In the genomic region with DNA sequence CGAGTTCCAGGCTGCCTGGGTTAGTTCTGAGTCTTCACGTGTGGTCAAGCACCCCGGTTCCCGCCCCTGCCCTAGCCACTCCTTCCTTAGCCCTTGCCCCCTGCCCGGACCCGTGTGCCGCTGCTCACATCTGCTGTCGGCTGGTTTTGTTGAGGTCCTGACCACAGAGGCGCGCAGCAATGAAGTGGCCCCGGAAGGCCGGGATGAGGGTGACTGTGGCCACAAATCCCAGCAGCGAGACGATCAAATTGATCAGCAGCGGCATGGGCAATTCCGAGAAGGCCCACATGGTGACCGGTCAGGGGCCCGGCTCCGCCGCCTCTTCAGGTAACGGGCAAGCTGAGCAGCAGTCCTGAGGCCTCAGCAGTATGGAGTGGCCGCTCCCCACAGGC, we compare ENCODE assay signal across 6 cellular contexts. TPM values are rescaled to one million over a fixed set of nuclear protein-coding genes. Genes with fewer than 3 reads are reported as not detected.
DNase-seq lines count a peak whose midpoint lies in the region; ATAC-seq, FAIRE-seq and TF ChIP-seq lines count a peak whose summit lies in the region.

No MANE protein-coding gene starts in this region.

- TF ChIP-seq POLR2A in GM12891 (IDR thresholded peaks at IDR 0.05; ENCODE audit: low read depth, low read length), result no peak
- no peak for TF ChIP-seq POLR2A in H54 (IDR thresholded peaks at IDR 0.05; ENCODE audit: low read depth, low read length)

- peaks cover 29% of the 10 kb centered on the region for H3K4me1 Mint-ChIP-seq in T-helper 17 cell

- no peak for FAIRE-seq in GM12891 (lab: Jason Lieb, UNC)
- no peak for FAIRE-seq in H54 (lab: Jason Lieb, UNC)

- no peaks in the 10 kb centered on the region for H3K27me3 ChIP-seq in BLaER1 treated with 17β-estradiol and CSF1 and Interleukin-3, amounts not matched to agents 10 nM and 100 nM

- peaks cover 21 to 29% (median 24%) of the 10 kb centered on the region in 11 experiments for H3K36me3 ChIP-seq in BLaER1 treated with 17β-estradiol and CSF1 and Interleukin-3, amounts not matched to agents 10 nM and 100 nM

- H3K4me3 ChIP-seq in BLaER1 treated with 17β-estradiol and CSF1 and Interleukin-3, amounts not matched to agents 10 nM and 100 nM, result peak overlapping the region; percentile 70 to 96 (median 88)
- peak overlapping the region; percentile 92 for H3K4me3 ChIP-seq in iPS-18c (ENCODE audit: insufficient read depth, low read depth, low read length)

- H3K9me3 ChIP-seq in BLaER1 treated with 17β-estradiol and CSF1 and Interleukin-3, amounts not matched to agents 10 nM and 100 nM (replicated peaks in 1 of 11), result no peaks in the 10 kb centered on the region
- H3K9me3 ChIP-seq in T-helper 17 cell (ENCODE audit: control insufficient read depth, low read length, poor library complexity, severe bottlenecking) (no peaks in the 10 kb centered on the region), iPS-18c (ENCODE audit: control insufficient read depth, insufficient read depth, low read length) (no peaks in the 10 kb centered on the region)

- peak overlapping the region; percentile 93 to 100 (median 99) for H3K4me2 ChIP-seq in BLaER1 treated with 17β-estradiol and CSF1 and Interleukin-3, amounts not matched to agents 10 nM and 100 nM

- H3K9ac ChIP-seq in BLaER1 treated with 17β-estradiol and CSF1 and Interleukin-3, amounts not matched to agents 10 nM and 100 nM, result peak overlapping the region; percentile 80 to 95 (median 88)

- no peaks in the 10 kb centered on the region for H4K20me1 ChIP-seq in BLaER1 treated with 17β-estradiol and CSF1 and Interleukin-3, amounts not matched to agents 10 nM and 100 nM

- ATAC-seq in GM21825 (IDR thresholded peaks at IDR 0.05; ENCODE audit: unreplicated experiment) (peak; percentile 10), T-helper 17 cell (peak; percentile 2)

- peaks cover 57 to 67% (median 61%) of the 10 kb centered on the region in 10 experiments for H3K4me1 ChIP-seq in BLaER1 treated with 17β-estradiol and CSF1 and Interleukin-3, amounts not matched to agents 10 nM and 100 nM

- peaks cover 4% of the 10 kb centered on the region for H3K36me3 Mint-ChIP-seq in T-helper 17 cell (ENCODE audit: low read depth)

- H3K27me3 Mint-ChIP-seq in T-helper 17 cell, result no peaks in the 10 kb centered on the region

- peak overlapping the region; percentile 88 to 99 (median 97) for H3K27ac ChIP-seq in BLaER1 treated with 17β-estradiol and CSF1 and Interleukin-3, amounts not matched to agents 10 nM and 100 nM

- H3K4me3 Mint-ChIP-seq in T-helper 17 cell, result peak overlapping the region; percentile 93

- DNase-seq in T-helper 17 cell, result no peak
- no peak for DNase-seq in GM12891 (ENCODE audit: insufficient read length, low spot score)
- DNase-seq in H54 (ENCODE audit: insufficient read length, low spot score), result no peak

- H3K27ac Mint-ChIP-seq in T-helper 17 cell, result peak overlapping the region; percentile 97

TF ChIP-seq in GM12891, 5 proteins besides CTCF, POLR2A, EP300 and RAD21:
- no peak for TF ChIP-seq SPI1 (IDR thresholded peaks at IDR 0.05; ENCODE audit: low read depth, low read length)
- no peak for TF ChIP-seq POU2F2 (IDR thresholded peaks at IDR 0.05; ENCODE audit: low read depth, low read length)
- no peak for TF ChIP-seq POLR2AphosphoS5 (IDR thresholded peaks at IDR 0.05; ENCODE audit: low read depth, low read length)
- TF ChIP-seq PAX5 (IDR thresholded peaks at IDR 0.05; ENCODE audit: insufficient read depth, low read length, severe bottlenecking), result no peak
- no peak for TF ChIP-seq TAF1 (IDR thresholded peaks at IDR 0.05; ENCODE audit: low read depth, low read length)

RNA-seq across cellular contexts. Expression of gene DPAGT1, which starts 0.3 kb away (rescaled TPM):
- total RNA-seq in T-helper 17 cell, result 10 to 100 TPM; 18.9 to 20.5 TPM
- polyA plus RNA-seq in GM12891 (2012; ENCODE audit: low read depth, missing spikeins), result 14.3 TPM

RNA-seq across cellular contexts. Expression of gene C2CD2L, which starts 5.8 kb away (rescaled TPM):
- 10 to 100 TPM; 20.9 to 24.6 TPM for total RNA-seq in T-helper 17 cell
- 3.7 TPM for polyA plus RNA-seq in GM12891 (2012; ENCODE audit: low read depth, missing spikeins)

RNA-seq across cellular contexts. Expression of gene HMBS, which starts 16.7 kb away (rescaled TPM):
- 1 to 10 TPM; 8.7 to 9.1 TPM for total RNA-seq in T-helper 17 cell
- polyA plus RNA-seq in GM12891 (2012; ENCODE audit: low read depth, missing spikeins), result 31.2 TPM

RNA-seq across cellular contexts. Expression of gene HINFP, which starts 20.0 kb away (rescaled TPM):
- total RNA-seq in T-helper 17 cell, result 10 to 100 TPM; 22.3 to 26.1 TPM
- 9.4 TPM for polyA plus RNA-seq in GM12891 (2012; ENCODE audit: low read depth, missing spikeins)

RNA-seq across cellular contexts. Expression of gene VPS11, which starts 33.7 kb away (rescaled TPM):
- total RNA-seq in T-helper 17 cell, result 10 to 100 TPM; 58.3 to 68.0 TPM
- polyA plus RNA-seq in GM12891 (2012; ENCODE audit: low read depth, missing spikeins), result 31.6 TPM
